ENCODE assay signal across 2 cellular contexts in the genomic region with DNA sequence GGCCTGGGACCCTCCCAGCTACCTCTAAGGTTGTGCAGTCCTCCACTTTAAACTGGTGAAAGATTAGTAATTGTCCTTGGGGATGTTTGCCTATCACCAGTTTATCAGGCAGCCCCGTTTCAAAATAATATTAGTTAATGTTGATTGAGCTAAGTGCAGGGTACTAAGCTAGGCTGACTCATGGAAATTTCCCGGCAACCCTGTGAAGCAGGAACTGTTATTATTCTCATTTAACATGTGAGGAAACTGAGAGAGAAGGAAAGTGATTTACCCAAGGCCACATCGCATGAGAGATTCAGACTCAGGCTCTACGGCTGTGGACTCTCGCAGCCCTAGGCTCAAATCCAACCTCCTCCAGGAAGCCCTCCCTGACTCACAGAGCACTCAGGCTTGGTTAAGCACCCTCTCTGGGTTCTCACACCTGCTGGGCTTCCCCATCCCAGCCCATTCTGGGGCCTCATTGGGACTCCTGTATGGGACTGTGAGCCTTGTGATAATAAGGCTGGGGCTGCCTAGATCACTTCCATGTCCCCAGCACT.
TF ChIP-seq lines count a peak whose summit lies in the region.

No MANE protein-coding gene starts in this region.

TF ChIP-seq in A549, 52 proteins besides CTCF, POLR2A, EP300 and RAD21:
- no peak for TF ChIP-seq FOXS1 (CRISPR knock-in tag; IDR thresholded peaks at IDR 0.05)
- TF ChIP-seq GATA3 (IDR thresholded peaks at IDR 0.05; ENCODE audit: borderline replicate concordance) = no peak
- TF ChIP-seq CHD2 (IDR thresholded peaks at IDR 0.05; ENCODE audit: low read length, partially characterized antibody) = no peak
- TF ChIP-seq CBX8 (IDR thresholded peaks at IDR 0.05) = no peak
- TF ChIP-seq ZFP36 (IDR thresholded peaks at IDR 0.05; ENCODE audit: borderline replicate concordance, partially characterized antibody) = peak; percentile 68
TF ChIP-seq in A549: peak in this region for 1.

TF ChIP-seq in HepG2, 621 proteins besides CTCF, POLR2A, EP300 and RAD21:
- TF ChIP-seq RFX3 (CRISPR knock-in tag; IDR thresholded peaks at IDR 0.05) = no peak
- no peak for TF ChIP-seq TP53 (CRISPR knock-in tag; conservative IDR thresholded peaks at IDR 0.05)
- no peak for TF ChIP-seq BRCA1 (CRISPR knock-in tag; IDR thresholded peaks at IDR 0.05)
- TF ChIP-seq ZNF230 (CRISPR knock-in tag; IDR thresholded peaks at IDR 0.05) = no peak
- TF ChIP-seq SRSF4 (IDR thresholded peaks at IDR 0.05; ENCODE audit: low read depth, low read length, poor library complexity, severe bottlenecking) = no peak
- TF ChIP-seq ZBTB21 (CRISPR knock-in tag; IDR thresholded peaks at IDR 0.05) = no peak
- TF ChIP-seq KAT8 (CRISPR knock-in tag; IDR thresholded peaks at IDR 0.05) = no peak
- no peak for TF ChIP-seq ZSCAN20 (CRISPR knock-in tag; IDR thresholded peaks at IDR 0.05; ENCODE audit: borderline replicate concordance)
- TF ChIP-seq JDP2 (CRISPR knock-in tag; IDR thresholded peaks at IDR 0.05; ENCODE audit: borderline replicate concordance) = no peak
- TF ChIP-seq ZBTB46 (CRISPR knock-in tag; IDR thresholded peaks at IDR 0.05; ENCODE audit: borderline replicate concordance) = no peak
- TF ChIP-seq, protein P1, sequence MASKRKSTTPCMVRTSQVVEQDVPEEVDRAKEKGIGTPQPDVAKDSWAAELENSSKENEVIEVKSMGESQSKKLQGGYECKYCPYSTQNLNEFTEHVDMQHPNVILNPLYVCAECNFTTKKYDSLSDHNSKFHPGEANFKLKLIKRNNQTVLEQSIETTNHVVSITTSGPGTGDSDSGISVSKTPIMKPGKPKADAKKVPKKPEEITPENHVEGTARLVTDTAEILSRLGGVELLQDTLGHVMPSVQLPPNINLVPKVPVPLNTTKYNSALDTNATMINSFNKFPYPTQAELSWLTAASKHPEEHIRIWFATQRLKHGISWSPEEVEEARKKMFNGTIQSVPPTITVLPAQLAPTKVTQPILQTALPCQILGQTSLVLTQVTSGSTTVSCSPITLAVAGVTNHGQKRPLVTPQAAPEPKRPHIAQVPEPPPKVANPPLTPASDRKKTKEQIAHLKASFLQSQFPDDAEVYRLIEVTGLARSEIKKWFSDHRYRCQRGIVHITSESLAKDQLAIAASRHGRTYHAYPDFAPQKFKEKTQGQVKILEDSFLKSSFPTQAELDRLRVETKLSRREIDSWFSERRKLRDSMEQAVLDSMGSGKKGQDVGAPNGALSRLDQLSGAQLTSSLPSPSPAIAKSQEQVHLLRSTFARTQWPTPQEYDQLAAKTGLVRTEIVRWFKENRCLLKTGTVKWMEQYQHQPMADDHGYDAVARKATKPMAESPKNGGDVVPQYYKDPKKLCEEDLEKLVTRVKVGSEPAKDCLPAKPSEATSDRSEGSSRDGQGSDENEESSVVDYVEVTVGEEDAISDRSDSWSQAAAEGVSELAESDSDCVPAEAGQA (IDR thresholded peaks at IDR 0.05; ENCODE audit: low read depth) = no peak
- TF ChIP-seq, protein P1 (CRISPR knock-in tag; IDR thresholded peaks at IDR 0.05; ENCODE audit: borderline replicate concordance) = no peak
- TF ChIP-seq MXD4 (CRISPR knock-in tag; IDR thresholded peaks at IDR 0.05) = no peak
- TF ChIP-seq, protein P2, sequence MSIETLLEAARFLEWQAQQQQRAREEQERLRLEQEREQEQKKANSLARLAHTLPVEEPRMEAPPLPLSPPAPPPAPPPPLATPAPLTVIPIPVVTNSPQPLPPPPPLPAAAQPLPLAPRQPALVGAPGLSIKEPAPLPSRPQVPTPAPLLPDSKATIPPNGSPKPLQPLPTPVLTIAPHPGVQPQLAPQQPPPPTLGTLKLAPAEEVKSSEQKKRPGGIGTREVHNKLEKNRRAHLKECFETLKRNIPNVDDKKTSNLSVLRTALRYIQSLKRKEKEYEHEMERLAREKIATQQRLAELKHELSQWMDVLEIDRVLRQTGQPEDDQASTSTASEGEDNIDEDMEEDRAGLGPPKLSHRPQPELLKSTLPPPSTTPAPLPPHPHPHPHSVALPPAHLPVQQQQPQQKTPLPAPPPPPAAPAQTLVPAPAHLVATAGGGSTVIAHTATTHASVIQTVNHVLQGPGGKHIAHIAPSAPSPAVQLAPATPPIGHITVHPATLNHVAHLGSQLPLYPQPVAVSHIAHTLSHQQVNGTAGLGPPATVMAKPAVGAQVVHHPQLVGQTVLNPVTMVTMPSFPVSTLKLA (IDR thresholded peaks at IDR 0.05) = no peak
- no peak for TF ChIP-seq ELF3 (CRISPR knock-in tag; IDR thresholded peaks at IDR 0.05)
- TF ChIP-seq BHLHE40 (IDR thresholded peaks at IDR 0.05; ENCODE audit: low read length) = no peak
- TF ChIP-seq PBX2 (CRISPR knock-in tag; IDR thresholded peaks at IDR 0.05) = no peak
- no peak for TF ChIP-seq ZNF468 (CRISPR knock-in tag; IDR thresholded peaks at IDR 0.05)
